11 cellular contexts compared by ENCODE assay signal in the genomic region with DNA sequence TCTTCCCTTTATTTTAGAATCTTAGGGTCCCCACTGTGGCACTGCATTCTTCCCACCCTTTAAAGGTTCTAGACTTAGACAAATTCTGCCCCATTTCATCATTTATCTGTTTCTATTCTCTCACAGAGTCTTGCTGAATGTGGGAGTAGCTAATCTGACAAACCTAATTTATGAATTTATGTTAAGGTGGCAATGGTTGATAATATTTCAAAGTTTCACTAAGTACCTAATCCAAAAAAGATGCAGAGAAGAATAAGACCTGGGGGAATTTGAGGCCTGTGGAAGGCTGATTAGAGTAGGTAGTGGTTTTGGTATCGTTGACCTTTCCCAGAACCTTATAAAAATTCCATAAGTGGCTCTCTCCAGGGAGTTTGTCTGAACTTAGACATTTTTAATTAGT. TPM values are rescaled to one million over a fixed set of nuclear protein-coding genes. Genes with fewer than 3 reads are reported as not detected.
"Had no signal": no experiment of that assay in that cellular context is flagged by ENCODE, and none has a peak within 500 bp of the region (broad histone marks: within the 10 kb centered on the region; RNA-seq: fewer than 3 reads in every experiment).

No MANE protein-coding gene starts in this region.

- H3K9me3 Mint-ChIP-seq: GM23338, H9, HFFc6 had no signal

- H3K9ac ChIP-seq: GM23248 had no signal

- H2AFZ ChIP-seq: GM23248, GM23338 had no signal

- H3K4me1 ChIP-seq: HAP-1 had no signal

- DNase-seq: GM23248, GOT3, H7, H9, HCEC 1CT, HFFc6 had no signal

- FAIRE-seq: H1, H54 had no signal

- H3K4me3 Mint-ChIP-seq: GM23338, H9, HFFc6 had no signal

- H3K27ac Mint-ChIP-seq: GM23338, H9, HFFc6 had no signal

- H3K36me3 ChIP-seq: HAP-1 had no signal

- H3K27ac ChIP-seq: GM23248 had no signal

- H3K9me3 ChIP-seq: HAP-1 had no signal

- H3K4me2 ChIP-seq: GM23338 had no signal

- H3K4me3 ChIP-seq: GM23248, GM23338, HAP-1 had no signal

- ATAC-seq: GM23338, HCT116 had no signal

RNA-seq across cellular contexts. Expression of a gene that starts 18.0 kb away (rescaled TPM):
- total RNA-seq: GM23338, H7 had no signal
- polyA plus RNA-seq: GM23338 had no signal
